28 cellular contexts compared by ENCODE assay signal in genomic region chr2:180261976-180262375, GRCh38.
"Had no signal": no experiment of that assay in that cellular context is flagged by ENCODE, and none has a peak within 500 bp of the region (broad histone marks: within the 10 kb centered on the region; RNA-seq: fewer than 3 reads in every experiment).

No MANE protein-coding gene starts in this region.

- H3K4me1 ChIP-seq: colonic mucosa, esophagus muscularis mucosa, esophagus squamous epithelium, foreskin keratinocyte, gastrocnemius medialis, gastroesophageal sphincter, heart left ventricle, heart right ventricle had no signal

- FAIRE-seq: colon, endometrium, endothelial cell of umbilical vein, frontal cortex had no signal

- H3K36me3 ChIP-seq: colonic mucosa, esophagus muscularis mucosa, esophagus squamous epithelium, gastrocnemius medialis, gastroesophageal sphincter, heart left ventricle, heart right ventricle had no signal

- ATAC-seq: effector memory CD8-positive, alpha-beta T cell; esophagus mucosa; foreskin keratinocyte; gastrocnemius medialis; gastroesophageal sphincter; heart left ventricle; heart right ventricle had no signal

- H3K9me3 ChIP-seq: colonic mucosa, esophagus muscularis mucosa, esophagus squamous epithelium, gastrocnemius medialis, gastroesophageal sphincter, heart right ventricle had no signal

- DNase-seq: colonic mucosa; cortex of kidney; dermis blood vessel endothelial cell; dorsolateral prefrontal cortex; effector CD4-positive, alpha-beta T cell; effector CD8-positive, alpha-beta T cell; effector memory CD4-positive, alpha-beta T cell; effector memory CD8-positive, alpha-beta T cell; endodermal cell; erythroblast; esophagus squamous epithelium; foreskin fibroblast; foreskin keratinocyte; foreskin melanocyte; gastrocnemius medialis; glutamatergic neuron; head of caudate nucleus; heart left ventricle; heart right ventricle had no signal

- H3K4me3 ChIP-seq: colonic mucosa, coronary artery, dorsolateral prefrontal cortex, esophagus muscularis mucosa, esophagus squamous epithelium, gastrocnemius medialis, gastroesophageal sphincter, heart left ventricle, heart right ventricle had no signal

- H3K27me3 ChIP-seq: colonic mucosa, dorsolateral prefrontal cortex, esophagus muscularis mucosa, esophagus squamous epithelium, foreskin keratinocyte, gastrocnemius medialis, gastroesophageal sphincter, heart left ventricle, heart right ventricle had no signal

- H3K27ac ChIP-seq: colonic mucosa, coronary artery, dorsolateral prefrontal cortex, epithelial cell of prostate, esophagus muscularis mucosa, esophagus squamous epithelium, foreskin keratinocyte, gastrocnemius medialis, gastroesophageal sphincter, heart left ventricle, heart right ventricle had no signal
